Comparison of ENCODE assay signal across 8 cellular contexts in the genomic region with DNA sequence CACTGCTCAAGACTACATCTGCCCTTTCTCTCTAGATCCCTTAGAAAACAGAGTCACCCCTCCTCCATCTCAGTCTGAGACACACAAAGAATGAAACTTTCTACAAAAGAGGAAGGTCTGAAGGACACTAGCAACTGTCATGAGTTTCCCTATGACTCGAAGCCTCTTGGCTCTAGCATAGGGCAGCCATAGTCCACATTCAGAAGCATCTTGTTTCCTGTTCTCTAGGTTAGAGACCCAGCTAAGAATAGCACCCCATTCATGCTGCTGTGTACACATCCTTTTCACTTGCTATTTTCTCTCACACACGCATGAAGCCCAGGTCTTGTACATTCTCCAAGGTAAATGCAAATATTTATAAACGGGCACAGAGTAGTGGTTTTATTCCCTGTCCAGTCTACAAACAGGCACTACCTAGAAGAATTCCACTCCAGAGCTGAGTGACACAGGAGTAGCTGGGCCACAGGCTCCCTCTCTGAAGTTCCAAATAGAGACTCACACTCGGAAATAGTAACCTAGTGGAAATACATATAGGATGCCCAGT. TPM values are rescaled to one million over a fixed set of nuclear protein-coding genes. Genes with fewer than 3 reads are reported as not detected.
DNase-seq lines count a peak whose midpoint lies in the region; ATAC-seq, FAIRE-seq and TF ChIP-seq lines count a peak whose summit lies in the region.
"Not testable (repeated sequence)": the region's sequence is repeated elsewhere in the genome, so short reads cannot be mapped to it uniquely, and the experiment has no call there.

No MANE protein-coding gene starts in this region.

- CTCF ChIA-PET in A549 (lab: Yijun Ruan, JAX); GM12878 (lab: Yijun Ruan, JAX): not testable (repeated sequence)

- H3K79me2 ChIP-seq in GM12878 (ENCODE audit: control insufficient read depth, insufficient read depth, low read length): not testable (repeated sequence)

- not testable (repeated sequence) for H3K9ac ChIP-seq in GM12878 (ENCODE audit: control insufficient read depth, insufficient read depth, low read length)

- not testable (repeated sequence) for H3K36me3 ChIP-seq in GM12878 (ENCODE audit: control insufficient read depth in 2 of 2, insufficient read depth in 2 of 2, low read length in 1 of 2); lung (ENCODE audit: control insufficient read depth in 2 of 2, insufficient read depth in 2 of 2, low read length in 2 of 2)

- not testable (repeated sequence) for H3K4me3 ChIP-seq in A549, GM12878, lung

- POLR2A ChIA-PET in A549 (lab: Yijun Ruan, JAX); GM12878 (lab: Charles Lee): not testable (repeated sequence)

- H4K20me1 ChIP-seq in GM12878 (ENCODE audit: control insufficient read depth, insufficient read depth): not testable (repeated sequence)

- not testable (repeated sequence) for H3K27ac ChIP-seq in A549; GM12878 (ENCODE audit: control insufficient read depth, insufficient read depth); lung (ENCODE audit: low read depth in 1 of 2, low read length in 1 of 2)

- H3K4me2 ChIP-seq in A549; GM12878 (ENCODE audit: control insufficient read depth, insufficient read depth): not testable (repeated sequence)

- H3K27me3 ChIP-seq in GM12878 (replicated peaks in 1 of 2; ENCODE audit: control insufficient read depth in 2 of 2, insufficient read depth in 2 of 2, low read length in 1 of 2); lung (ENCODE audit: control insufficient read depth, insufficient read depth): not testable (repeated sequence)

- not testable (repeated sequence) for H3K4me1 ChIP-seq in A549; GM12878 (ENCODE audit: control insufficient read depth, insufficient read depth, low read length); lung (ENCODE audit: control insufficient read depth in 2 of 2, insufficient read depth in 2 of 2, low read length in 2 of 2)

- no CpG with 5 or more reads among the region's 4 CpGs for WGBS in A549 (ENCODE audit: missing lambda C conversion rate)
- WGBS in GM12878 (ENCODE audit: insufficient coverage, insufficient replicate concordance, low lambda C conversion rate, missing lambda C conversion rate): no CpG with 5 or more reads among the region's 4 CpGs
- WGBS in lung, 2 donors: no CpG with 5 or more reads among the region's 4 CpGs

- ATAC-seq in A549: peak; percentile 45 to 51; a peak in 1 of 6 replicates
- peak; percentile 99 for ATAC-seq in GM19023 (IDR thresholded peaks at IDR 0.05; ENCODE audit: unreplicated experiment)
- ATAC-seq in GM21423 (IDR thresholded peaks at IDR 0.05; ENCODE audit: unreplicated experiment): peak; percentile 99
- peak; percentile 99 for ATAC-seq in HG02763 (IDR thresholded peaks at IDR 0.05; ENCODE audit: unreplicated experiment)
- peak; percentile 99 for ATAC-seq in HG03103 (IDR thresholded peaks at IDR 0.05; ENCODE audit: low read depth, unreplicated experiment)
- ATAC-seq in HG03565 (IDR thresholded peaks at IDR 0.05; ENCODE audit: unreplicated experiment): peak; percentile 98
- ATAC-seq in GM12878: peak; percentile 98
- ATAC-seq in lung (ENCODE audit: insufficient read depth, low FRiP score): peak; percentile 72

- not testable (repeated sequence) for FAIRE-seq in A549 (lab: Jason Lieb, UNC); GM12878 (lab: Jason Lieb, UNC)

- not testable (repeated sequence) for TF ChIP-seq RAD21 in A549 (conservative IDR thresholded peaks at IDR 0.05 in 1 of 2, IDR thresholded peaks at IDR 0.05 in 1 of 2); GM12878 (IDR thresholded peaks at IDR 0.05; ENCODE audit: insufficient read depth, low read depth, low read length)

- DNase-seq in A549 (ENCODE audit: low read depth in 1 of 2, low spot score in 1 of 2); GM12878 (ENCODE audit: low read depth, low spot score); lung (ENCODE audit: low spot score): not testable (repeated sequence)

- not testable (repeated sequence) for TF ChIP-seq POLR2A in A549 (IDR thresholded peaks at IDR 0.05; ENCODE audit: low read length); GM12878 (IDR thresholded peaks at IDR 0.05; ENCODE audit: low read depth, low read length)

- not testable (repeated sequence) for TF ChIP-seq EP300 in A549 (IDR thresholded peaks at IDR 0.05); GM12878 (IDR thresholded peaks at IDR 0.05; ENCODE audit: borderline replicate concordance in 1 of 2, control insufficient read depth in 1 of 2, low read depth in 2 of 2, low read length in 2 of 2)

- RAD21 ChIA-PET in GM12878 (lab: Charles Lee; ENCODE audit: unreplicated experiment): not testable (repeated sequence)

- not testable (repeated sequence) for H2AFZ ChIP-seq in GM12878 (ENCODE audit: control insufficient read depth, low read depth, low read length)

- H3K9me3 ChIP-seq in A549; GM12878 (replicated peaks; ENCODE audit: control insufficient read depth, insufficient read depth, low read length); lung (ENCODE audit: control insufficient read depth in 2 of 2, insufficient read depth in 1 of 2, low read length in 1 of 2): not testable (repeated sequence)

- SMC1A ChIA-PET in GM12878 (lab: Charles Lee; ENCODE audit: uncharacterized antibody, unreplicated experiment): not testable (repeated sequence)

- in situ Hi-C loops in GM12878 (cut with MboI): not testable (repeated sequence)

- TSS peak; percentile 64 for BruUV-seq in GM12878 (replicated peaks; lab: Mats Ljungman, UMichigan)

- not testable (repeated sequence) for TF ChIP-seq CTCF in A549 (IDR thresholded peaks at IDR 0.05); GM12878 (IDR thresholded peaks at IDR 0.05 in 2 of 3, conservative IDR thresholded peaks at IDR 0.05 in 1 of 3; ENCODE audit: control insufficient read depth in 2 of 3, extremely low read depth in 1 of 3, insufficient read depth in 1 of 3, low read depth in 3 of 3, low read length in 3 of 3); lung (IDR thresholded peaks at IDR 0.05; ENCODE audit: control extremely low read depth, extremely low read depth)

- intact Hi-C loops in GM12878 (cut with micrococcal nuclease; ENCODE audit: unreplicated experiment): not testable (repeated sequence)

RNA-seq across cellular contexts. Expression of gene SRGAP2B, which starts 39.8 kb away (rescaled TPM):
- polyA plus RNA-seq in A549 (2011; rRNA removed): 27.3 and 29.3 TPM in 2 replicates
- polyA plus RNA-seq in A549 (2012; cell fraction: cytosol; rRNA removed): 7.2 and 8.7 TPM in 2 replicates
- polyA plus RNA-seq in A549 (2012; cell fraction: nucleus; rRNA removed): 8.7 and 16.9 TPM in 2 replicates
- 11.8 to 14.2 TPM (median 13.9 TPM) in 3 replicates for polyA plus RNA-seq in A549 (2017; fragmentation: RNase III; extraction: RNeasy Plus Mini Kit Qiagen cat#74134 plus additional on column Dnase treatment)
- polyA minus RNA-seq in A549 (2011; rRNA and poly(A)+ RNA removed): 41.0 and 41.8 TPM in 2 replicates
- total RNA-seq in GM12878 (2013; cell fraction: nucleolus; rRNA removed): 7.2 and 7.8 TPM in 2 replicates
- total RNA-seq in GM12878 (2014; rRNA removed): 2.5 and 3.4 TPM in 2 replicates
- total RNA-seq in GM12878 (2014; rRNA removed; fragmentation: Illumina TruSeq; extraction: Trizol): 3.0 and 4.2 TPM in 2 replicates
- total RNA-seq in GM12878 (2021): 8.2 and 8.9 TPM in 2 replicates
- polyA plus RNA-seq in GM12878 (2011; ENCODE audit: low read depth): 1.3 TPM
- polyA plus RNA-seq in GM12878 (2011; rRNA removed): 7.6 and 8.9 TPM in 2 replicates
- polyA plus RNA-seq in GM12878 (2011; cell fraction: cytosol; rRNA removed): 3.5 and 4.8 TPM in 2 replicates
- 5.9 and 11.1 TPM in 2 replicates for polyA plus RNA-seq in GM12878 (2011; cell fraction: nucleus; rRNA removed)
- 2.0 and 3.6 TPM in 2 replicates for polyA plus RNA-seq in GM12878 (2012)
- 2.5 and 3.0 TPM in 2 replicates for polyA plus RNA-seq in GM12878 (2014; fragmentation: Illumina TruSeq; extraction: Trizol)
- 1 to 10 TPM; 1.2 to 1.5 TPM for polyA plus RNA-seq in GM12878 (2014; fragmentation: Nextera tagmentation; extraction: Ambion mirVana)
- 1.6 and 1.7 TPM in 2 replicates for polyA plus RNA-seq in GM12878 (2014; rRNA removed)
- 1 to 10 TPM; 3.1 to 4.4 TPM for polyA plus RNA-seq in GM12878 (2016; fragmentation: Nextera tagmentation; extraction: Ambion mirVana)
- polyA minus RNA-seq in GM12878 (2011; rRNA and poly(A)+ RNA removed): 7.9 and 12.2 TPM in 2 replicates
- 5.8 and 8.7 TPM in 2 replicates for polyA minus RNA-seq in GM12878 (2011; cell fraction: cytosol; rRNA and poly(A)+ RNA removed)
- 8.9 and 15.9 TPM in 2 replicates for polyA minus RNA-seq in GM12878 (2011; cell fraction: nucleus; rRNA and poly(A)+ RNA removed)
- 10 to 100 TPM; 33.2 to 49.8 TPM for total RNA-seq in lung
- polyA plus RNA-seq in lung: 10 to 100 TPM in 1 of 2 donors, 1 to 10 TPM in 1; 5.8 to 17.5 TPM

RNA-seq across cellular contexts. Expression of gene FAM72D, which starts 40.5 kb away (rescaled TPM):
- polyA plus RNA-seq in A549 (2011; rRNA removed) (10.9 and 15.2 TPM in 2 replicates), A549 (2017; fragmentation: RNase III; extraction: RNeasy Plus Mini Kit Qiagen cat#74134 plus additional on column Dnase treatment) (11.1 to 13.5 TPM (median 12.9 TPM) in 3 replicates), GM12878 (2011; rRNA removed) (27.5 and 44.3 TPM in 2 replicates), GM12878 (2014; fragmentation: Illumina TruSeq; extraction: Trizol) (17.1 and 22.9 TPM in 2 replicates), GM12878 (2014; fragmentation: Nextera tagmentation; extraction: Ambion mirVana) (1 to 10 TPM; 4.3 to 6.7 TPM), GM12878 (2014; rRNA removed) (12.7 and 15.1 TPM in 2 replicates), GM12878 (2016; fragmentation: Nextera tagmentation; extraction: Ambion mirVana) (10 to 100 TPM; 18.4 to 19.3 TPM), lung (under 1 TPM; 0.35 to 0.41 TPM)
- 5.6 and 5.8 TPM in 2 replicates for polyA plus RNA-seq in A549 (2012; cell fraction: cytosol; rRNA removed)
- 2.2 and 2.3 TPM in 2 replicates for polyA plus RNA-seq in A549 (2012; cell fraction: nucleus; rRNA removed)
- 1.9 and 2.1 TPM in 2 replicates for polyA minus RNA-seq in A549 (2011; rRNA and poly(A)+ RNA removed)
- total RNA-seq in GM12878 (2013; cell fraction: nucleolus; rRNA removed): 4.7 and 6.2 TPM in 2 replicates
- total RNA-seq in GM12878 (2014; rRNA removed) (9.1 and 10.7 TPM in 2 replicates), GM12878 (2014; rRNA removed; fragmentation: Illumina TruSeq; extraction: Trizol) (12.5 and 12.7 TPM in 2 replicates), GM12878 (2021) (8.6 and 10.4 TPM in 2 replicates), lung (under 1 TPM; 0.52 to 0.60 TPM)
- polyA plus RNA-seq in GM12878 (2011; ENCODE audit: low read depth): 2.2 TPM
- polyA plus RNA-seq in GM12878 (2011; cell fraction: cytosol; rRNA removed): 9.3 and 10.5 TPM in 2 replicates
- 10.4 and 11.0 TPM in 2 replicates for polyA plus RNA-seq in GM12878 (2011; cell fraction: nucleus; rRNA removed)
- polyA plus RNA-seq in GM12878 (2012): 4.1 and 8.4 TPM in 2 replicates
- 9.1 and 9.4 TPM in 2 replicates for polyA minus RNA-seq in GM12878 (2011; rRNA and poly(A)+ RNA removed)
- 1.9 and 5.2 TPM in 2 replicates for polyA minus RNA-seq in GM12878 (2011; cell fraction: cytosol; rRNA and poly(A)+ RNA removed)
- 3.0 and 4.1 TPM in 2 replicates for polyA minus RNA-seq in GM12878 (2011; cell fraction: nucleus; rRNA and poly(A)+ RNA removed)

Comparison
In these comparisons a context has a peak if more than half of its experiments do, and no peak if none do; other contexts are left out.
1. ATAC-seq: peak in every context shown above with its lines; median percentile 99 in GM19023; 99 in GM21423; 99 in HG02763; 99 in HG03103; 98 in HG03565; 98 in GM12878; 72 in lung; 48 in A549.